In the genomic region with DNA sequence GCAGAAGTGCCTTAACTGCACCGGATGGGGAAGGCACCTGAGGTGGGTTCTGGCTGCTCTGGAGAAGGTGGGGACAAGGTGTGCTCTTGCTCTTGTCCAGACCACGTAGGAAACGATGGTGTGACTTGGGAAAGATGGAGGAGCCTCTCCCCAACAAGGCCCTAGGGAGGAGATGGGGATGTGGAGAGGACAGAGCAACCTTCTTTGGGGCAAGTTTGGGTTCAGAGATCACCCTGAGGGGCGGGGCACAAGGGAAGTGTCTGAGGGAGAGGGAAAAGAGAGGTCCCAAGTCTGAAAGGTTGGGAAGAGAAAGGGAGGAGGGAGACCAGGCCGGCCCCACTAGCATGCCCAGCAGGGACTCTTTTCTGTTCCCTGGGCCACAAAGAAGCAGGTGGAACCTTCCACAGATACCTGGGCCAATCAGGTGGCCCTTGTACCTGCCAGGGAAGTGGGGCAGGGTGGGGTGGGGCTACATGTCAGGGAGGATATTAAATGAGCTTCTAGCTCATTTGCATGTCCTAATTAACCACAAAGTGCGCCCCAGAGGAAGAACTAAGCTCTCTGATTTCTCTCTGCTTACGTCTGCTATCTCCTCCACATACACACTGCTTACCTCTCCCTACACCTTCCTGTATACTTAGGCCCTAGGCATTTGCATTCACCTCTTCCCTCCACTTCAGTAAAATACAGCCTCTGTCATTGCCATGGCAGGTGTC, we compare ENCODE assay signal across 1 cellular context.
A peak's percentile ranks its signal among the peaks of the same experiment; 100 is the strongest.
TF ChIP-seq lines count a peak whose summit lies in the region.

No MANE protein-coding gene starts in this region.

TF ChIP-seq in HepG2, 621 proteins besides CTCF, POLR2A, EP300 and RAD21:
- no peak for TF ChIP-seq ELK4 (CRISPR knock-in tag; IDR thresholded peaks at IDR 0.05; ENCODE audit: borderline replicate concordance)
- no peak for TF ChIP-seq IRF2 (CRISPR knock-in tag; IDR thresholded peaks at IDR 0.05)
- no peak for TF ChIP-seq HNRNPK (IDR thresholded peaks at IDR 0.05; ENCODE audit: low read depth, low read length, poor library complexity, severe bottlenecking)
- TF ChIP-seq ZSCAN12 (CRISPR knock-in tag; IDR thresholded peaks at IDR 0.05), result no peak
- no peak for TF ChIP-seq SIN3B (IDR thresholded peaks at IDR 0.05; ENCODE audit: low read length)
- no peak for TF ChIP-seq ATF1 (CRISPR knock-in tag; IDR thresholded peaks at IDR 0.05)
- TF ChIP-seq ZNF263 (CRISPR knock-in tag; IDR thresholded peaks at IDR 0.05), result peak; percentile 69
